ENCODE assay signal across 18 cellular contexts in the genomic region with DNA sequence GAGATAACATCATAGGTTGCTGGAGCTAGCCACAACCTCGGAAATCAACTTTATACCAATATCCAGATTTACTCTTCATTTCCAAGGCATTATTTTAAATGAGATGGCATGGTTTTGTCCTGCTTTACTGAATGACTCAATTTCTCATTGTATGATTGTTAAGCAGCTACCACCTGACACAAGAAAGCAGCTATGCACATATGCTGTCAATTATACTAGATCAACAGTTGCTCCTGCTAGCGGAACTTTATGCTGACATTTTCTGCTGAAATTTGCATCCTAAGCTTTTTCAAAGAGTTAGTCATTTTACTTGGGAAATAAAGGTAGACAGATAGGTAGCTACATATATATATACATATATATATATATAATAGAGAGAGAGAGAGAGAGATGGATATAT. TPM values are rescaled to one million over a fixed set of nuclear protein-coding genes. Genes with fewer than 3 reads are reported as not detected.
DNase-seq lines count a peak whose midpoint lies in the region; ATAC-seq and TF ChIP-seq lines count a peak whose summit lies in the region.
"Had no signal": no experiment of that assay in that cellular context is flagged by ENCODE, and none has a peak within 500 bp of the region (broad histone marks: within the 10 kb centered on the region; RNA-seq: fewer than 3 reads in every experiment).

No MANE protein-coding gene starts in this region.

- H3K4me3 Mint-ChIP-seq in activated naive CD4-positive, alpha-beta T cell treated with anti-CD3 and anti-CD28 coated beads, Interleukin-2, amount 10 ng/mL, durations not matched to agents 7 days and 5 days, result no peak overlapping the region
- H3K4me3 Mint-ChIP-seq: CD4-positive, alpha-beta T cell; GM23338; HFFc6 had no signal

- no peak for TF ChIP-seq CTCF in fibroblast of mammary gland (conservative IDR thresholded peaks at IDR 0.05; ENCODE audit: control insufficient read depth, insufficient read depth, low read depth, low read length)

- H3K4ac ChIP-seq in mesenchymal stem cell (ENCODE audit: low read depth in 1 of 2, low read length in 2 of 2), result no peak overlapping the region

- peaks cover 13% of the 10 kb centered on the region for H3K4me1 Mint-ChIP-seq in activated naive CD4-positive, alpha-beta T cell treated with anti-CD3 and anti-CD28 coated beads, Interleukin-2, amount 10 ng/mL, durations not matched to agents 7 days and 5 days

- no peak overlapping the region for H3K18ac ChIP-seq in mesenchymal stem cell (ENCODE audit: low read depth in 1 of 2, low read length in 2 of 2)

- H3K79me2 ChIP-seq in GM23248 (ENCODE audit: insufficient read depth), result no peaks in the 10 kb centered on the region

- H4K20me1 ChIP-seq in GM23248 (ENCODE audit: insufficient read depth), result no peaks in the 10 kb centered on the region

- 95 to 96% methylated on average over 2 of the region's 2 CpGs for WGBS in GM23248 (ENCODE audit: low coverage in 1 of 2, low lambda C conversion rate in 2 of 2, missing lambda C conversion rate in 2 of 2), 2 experiments
- WGBS in mesenchymal stem cell, result no CpG with 5 or more reads among the region's 2 CpGs

- no peak overlapping the region for H4K91ac ChIP-seq in mesenchymal stem cell (ENCODE audit: low read length)

- H2BK120ac ChIP-seq in mesenchymal stem cell (ENCODE audit: low read depth, low read length), result no peak overlapping the region

- H2BK12ac ChIP-seq in mesenchymal stem cell (ENCODE audit: low read length in 2 of 2), result no peak overlapping the region

- H2AFZ ChIP-seq in GM23248, result no peak overlapping the region
- H2AFZ ChIP-seq in mesenchymal stem cell (ENCODE audit: low read depth, low read length), result no peak overlapping the region
- H2AFZ ChIP-seq: GM23338 had no signal

- H3K36me3 Mint-ChIP-seq in activated naive CD4-positive, alpha-beta T cell treated with anti-CD3 and anti-CD28 coated beads, Interleukin-2, amount 10 ng/mL, durations not matched to agents 7 days and 5 days, result peaks cover 5% of the 10 kb centered on the region

- peaks cover 2% of the 10 kb centered on the region for H3K27me3 Mint-ChIP-seq in activated naive CD4-positive, alpha-beta T cell treated with anti-CD3 and anti-CD28 coated beads, Interleukin-2, amount 10 ng/mL, durations not matched to agents 7 days and 5 days

- peak overlapping the region; percentile 33 for H3K4me2 ChIP-seq in GM23248 (ENCODE audit: unreplicated experiment)
- no peak overlapping the region for H3K4me2 ChIP-seq in mesenchymal stem cell (ENCODE audit: low read length, poor library complexity, severe bottlenecking)
- H3K4me2 ChIP-seq: A549, GM23338 had no signal

- H2BK5ac ChIP-seq in mesenchymal stem cell (ENCODE audit: low read depth, low read length, poor library complexity, severe bottlenecking), result no peak overlapping the region

- no peaks in the 10 kb centered on the region for H3K9me2 ChIP-seq in GM23248 (ENCODE audit: insufficient read depth)

- H3K36me3 ChIP-seq in GM23248 (ENCODE audit: low read depth) (0 out of 2 replicates have a peak, but pooled peaks cover 10% of the 10 kb centered on the region), mesenchymal stem cell (ENCODE audit: control insufficient read depth in 1 of 2, insufficient read depth in 2 of 2, low read depth in 1 of 2, low read length in 2 of 2) (peaks cover 3 to 51% of the 10 kb centered on the region in 2 experiments)

- no peak for ATAC-seq in GM18502 (IDR thresholded peaks at IDR 0.05; ENCODE audit: poor library complexity, unreplicated experiment)
- ATAC-seq: A549, GM23338, HCT116 had no signal

- H3K9me3 Mint-ChIP-seq in activated naive CD4-positive, alpha-beta T cell treated with anti-CD3 and anti-CD28 coated beads, Interleukin-2, amount 10 ng/mL, durations not matched to agents 7 days and 5 days, result no peaks in the 10 kb centered on the region
- H3K9me3 Mint-ChIP-seq: CD4-positive, alpha-beta T cell; GM23338; HFFc6 had no signal

- H3K4me1 ChIP-seq in GM23248 (ENCODE audit: insufficient read depth), result peaks cover 40% of the 10 kb centered on the region
- no peaks in the 10 kb centered on the region for H3K4me1 ChIP-seq in mesenchymal stem cell (ENCODE audit: control insufficient read depth, insufficient read depth, low read depth, low read length)

- H3K27ac ChIP-seq in GM23248 (peak overlapping the region; percentile 73), caudate nucleus (ENCODE audit: low read depth, low read length) (peak overlapping the region; percentile 93), mesenchymal stem cell (ENCODE audit: low read length, poor library complexity, severe bottlenecking) (no peak overlapping the region)
- H3K27ac ChIP-seq: 22Rv1, A549, C4-2B had no signal

- no peak overlapping the region for H3K14ac ChIP-seq in mesenchymal stem cell (ENCODE audit: low read length in 2 of 2)

- H3K27me3 ChIP-seq in GM23248 (replicated peaks; ENCODE audit: insufficient read depth), result no peaks in the 10 kb centered on the region
- no peaks in the 10 kb centered on the region for H3K27me3 ChIP-seq in mesenchymal stem cell (ENCODE audit: control insufficient read depth in 1 of 2, insufficient read depth in 1 of 2, low read length in 2 of 2)

- H3K4me3 ChIP-seq in GM23248 (no peak overlapping the region), fibroblast of mammary gland (ENCODE audit: control insufficient read depth, low read depth, low read length) (no peak overlapping the region), mesenchymal stem cell (ENCODE audit: insufficient read depth in 1 of 2, low read depth in 1 of 2, low read length in 2 of 2) (no peak overlapping the region)
- H3K4me3 ChIP-seq: A549, GM23338 had no signal

- peaks cover 40% of the 10 kb centered on the region for H3F3A ChIP-seq in GM23248 (ENCODE audit: insufficient read depth)

- CTCF ChIA-PET in activated naive CD4-positive, alpha-beta T cell treated with anti-CD3 and anti-CD28 coated beads, Interleukin-2, amount 10 ng/mL, durations not matched to agents 7 days and 5 days (lab: Charles Lee), result interaction anchor here (0.6 to 4.2 kb wide), 16 partner anchors 10 to 380 kb away, joined by 3 to 62 read pairs (median 4); partner anchors contain the start of gene CH25H

- peak; percentile 28 for DNase-seq in GM23248
- no peak for DNase-seq in caudate nucleus (lab: John Stamatoyannopoulos, UW)
- DNase-seq in fibroblast of mammary gland (ENCODE audit: low read depth), result peak; percentile 21
- DNase-seq in mesenchymal stem cell, result no peak
- DNase-seq in activated CD4-positive, alpha-beta T cell treated with anti-CD3 and anti-CD28 coated beads for 48 hours, result no peak
- no peak for DNase-seq in activated naive CD4-positive, alpha-beta T cell treated with anti-CD3 and anti-CD28 coated beads, Interleukin-2, amount 10 ng/mL, durations not matched to agents 7 days and 5 days
- DNase-seq in HuH-7.5 (ENCODE audit: low spot score), result no peak
- DNase-seq: AML-193; Caco-2; CD4-positive, alpha-beta T cell; H7; HFFc6 had no signal

- no peak overlapping the region for H3K23ac ChIP-seq in mesenchymal stem cell (ENCODE audit: low read length in 2 of 2)

- no peak overlapping the region for H3K27ac Mint-ChIP-seq in activated naive CD4-positive, alpha-beta T cell treated with anti-CD3 and anti-CD28 coated beads, Interleukin-2, amount 10 ng/mL, durations not matched to agents 7 days and 5 days
- H3K27ac Mint-ChIP-seq: CD4-positive, alpha-beta T cell; GM23338 had no signal

- in situ Hi-C loops in GM23248 (cut with MboI), result loop anchor here (10.0 kb wide), 2 partner anchors 281 to 381 kb away; no protein-coding TSS in a partner anchor

- no peak overlapping the region for H2AK5ac ChIP-seq in mesenchymal stem cell (ENCODE audit: low read length, severe bottlenecking)

- H3K9ac ChIP-seq in GM23248 (peak overlapping the region; percentile 52), mesenchymal stem cell (ENCODE audit: low read length) (peak overlapping the region; percentile 26)

- H3K9me3 ChIP-seq in GM23248 (ENCODE audit: low read depth) (no peaks in the 10 kb centered on the region), mesenchymal stem cell (ENCODE audit: control insufficient read depth, low read length) (no peaks in the 10 kb centered on the region)
- H3K9me3 ChIP-seq: A549, Caco-2 had no signal

- H4K8ac ChIP-seq in mesenchymal stem cell (ENCODE audit: low read length), result no peak overlapping the region

- H3K79me1 ChIP-seq in mesenchymal stem cell (replicated peaks; ENCODE audit: low read length, poor library complexity, severe bottlenecking), result no peaks in the 10 kb centered on the region

- H2BK15ac ChIP-seq in mesenchymal stem cell (ENCODE audit: low read depth, poor library complexity, severe bottlenecking), result no peak overlapping the region

RNA-seq across cellular contexts. Expression of gene CH25H, which starts 8.9 kb away (rescaled TPM):
- 25.2 and 34.9 TPM in 2 replicates for total RNA-seq in GM23248 (2014; rRNA removed; shearing (Covaris generic))
- polyA plus RNA-seq in GM23248 (2016; fragmentation: Nextera tagmentation; extraction: Ambion mirVana), result 16.1 and 18.0 TPM in 2 replicates
- 0.15 TPM for polyA plus RNA-seq in mesenchymal stem cell (2013, experiment 1 of 2)
- 0.26 TPM for polyA plus RNA-seq in mesenchymal stem cell (2013, experiment 2 of 2)
- total RNA-seq: Caco-2, H7 had no signal
- polyA plus RNA-seq: A549 had no signal

RNA-seq across cellular contexts. Expression of gene LIPA, which starts 35.5 kb away (rescaled TPM):
- 109 and 113 TPM in 2 replicates for total RNA-seq in GM23248 (2014; rRNA removed; shearing (Covaris generic))
- 134 and 137 TPM in 2 replicates for polyA plus RNA-seq in GM23248 (2016; fragmentation: Nextera tagmentation; extraction: Ambion mirVana)
- 180 TPM for polyA plus RNA-seq in mesenchymal stem cell (2013, experiment 1 of 2)
- 188 TPM for polyA plus RNA-seq in mesenchymal stem cell (2013, experiment 2 of 2)

Comparison
In these comparisons a context has a peak if more than half of its experiments do, and no peak if none do; other contexts are left out.
1. DNase-seq: peak in GM23248 (single experiment) and fibroblast of mammary gland (single experiment); none in caudate nucleus (0 of 61), mesenchymal stem cell (single experiment), activated CD4-positive, alpha-beta T cell treated with anti-CD3 and anti-CD28 coated beads for 48 hours (single experiment), activated naive CD4-positive, alpha-beta T cell treated with anti-CD3 and anti-CD28 coated beads, Interleukin-2, amount 10 ng/mL, durations not matched to agents 7 days and 5 days (single experiment) and HuH-7.5 (single experiment).